ENCODE assay signal across 25 cellular contexts in the genomic region with DNA sequence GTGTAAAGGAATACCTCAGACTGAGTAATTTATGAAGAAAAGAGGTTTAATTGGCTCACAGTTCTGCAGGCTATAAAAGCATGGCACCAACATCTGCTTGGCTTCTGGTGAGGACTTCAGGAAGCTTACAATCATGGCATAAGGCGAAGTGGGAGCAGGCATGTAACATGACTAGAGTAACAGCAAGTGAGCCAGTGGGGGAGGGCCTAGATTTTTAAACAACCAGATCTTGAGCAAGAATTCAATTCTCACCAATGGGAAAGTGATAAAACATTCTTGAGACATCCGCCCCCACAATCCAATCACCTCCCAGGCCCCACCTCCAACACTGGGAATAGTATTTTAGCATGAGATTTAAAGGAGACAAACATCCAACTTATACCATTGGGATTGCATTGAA. TPM values are rescaled to one million over a fixed set of nuclear protein-coding genes. Genes with fewer than 3 reads are reported as not detected.
"Had no signal": no experiment of that assay in that cellular context is flagged by ENCODE, and none has a peak within 500 bp of the region (broad histone marks: within the 10 kb centered on the region; RNA-seq: fewer than 3 reads in every experiment).

No MANE protein-coding gene starts in this region.

- H3K4me1 ChIP-seq: body of pancreas, foreskin keratinocyte, lower lobe of right lung, sigmoid colon, vagina had no signal

- FAIRE-seq: endometrium, kidney had no signal

- ATAC-seq: activated naive CD8-positive, alpha-beta T cell treated with anti-CD3 and anti-CD28 coated beads, Interleukin-2, amount 50 U/mL, for 24 hours; body of pancreas; foreskin keratinocyte; lower lobe of right lung; naive thymus-derived CD4-positive, alpha-beta T cell; stimulated activated memory B cell treated with anti-CD40 and anti-IgM and Interleukin-4, amounts not matched to agents 10 μg/mL and 1 μg/mL and 100 μg/mL, for 72 hours had no signal

- H3K27me3 ChIP-seq: body of pancreas, foreskin keratinocyte, sigmoid colon, vagina had no signal

- H3K36me3 ChIP-seq: lower lobe of right lung, sigmoid colon, thoracic aorta, vagina had no signal

- H3K27ac ChIP-seq: body of pancreas, foreskin keratinocyte, lower lobe of right lung, sigmoid colon, thoracic aorta, vagina had no signal

- DNase-seq: activated CD4-positive, alpha-beta T cell treated with anti-CD3 and anti-CD28 coated beads for 4 hours; activated CD4-positive, alpha-beta T cell treated with anti-CD3 and anti-CD28 coated beads, Interleukin-2, amount 50 U/mL, for 48 hours; activated CD4-positive, CD25-positive, alpha-beta regulatory T cell; activated gamma-delta T cell; activated naive CD4-positive, alpha-beta T cell treated with anti-CD3 and anti-CD28 coated beads, Interleukin-2, amount 50 U/mL, for 16 hours; activated naive CD8-positive, alpha-beta T cell treated with anti-CD3 and anti-CD28 coated beads, Interleukin-2, amount 50 U/mL, for 24 hours; anterior cingulate cortex; body of pancreas; effector CD4-positive, alpha-beta T cell; foreskin keratinocyte; kidney; lower lobe of right lung; naive thymus-derived CD4-positive, alpha-beta T cell; sigmoid colon; stimulated activated CD4-positive, alpha-beta T cell treated with anti-CD3 and anti-CD28 coated beads, Interleukin-15, amount 100 ng/mL, for 24 hours; T-helper 9 cell had no signal

- H3K9me3 ChIP-seq: body of pancreas, lower lobe of right lung, sigmoid colon, thoracic aorta, vagina had no signal

- H3K4me3 ChIP-seq: body of pancreas, lower lobe of right lung, sigmoid colon, smooth muscle cell, thoracic aorta, vagina had no signal

RNA-seq across cellular contexts. Expression of a gene that starts 44.2 kb away (rescaled TPM):
- total RNA-seq: chondrocyte, foreskin keratinocyte, glomerular endothelial cell, neural crest cell, renal cortical epithelial cell had no signal
- polyA plus RNA-seq: foreskin keratinocyte had no signal
